Comparison of ENCODE assay signal across 23 cellular contexts in genomic region chr18:2442006-2442405, GRCh38.
"Had no signal": no experiment of that assay in that cellular context is flagged by ENCODE, and none has a peak within 500 bp of the region (broad histone marks: within the 10 kb centered on the region; RNA-seq: fewer than 3 reads in every experiment).

No MANE protein-coding gene starts in this region.

- H3K4me3 ChIP-seq: ascending aorta, breast epithelium, colonic mucosa, dorsolateral prefrontal cortex, esophagus squamous epithelium, gastrocnemius medialis, left ventricle myocardium inferior, stomach, suprapubic skin, tibial nerve had no signal

- H3K27me3 ChIP-seq: ascending aorta, breast epithelium, colonic mucosa, dorsolateral prefrontal cortex, esophagus squamous epithelium, gastrocnemius medialis, stomach, suprapubic skin had no signal

- H3K27ac ChIP-seq: ascending aorta, breast epithelium, colonic mucosa, dorsolateral prefrontal cortex, esophagus squamous epithelium, gastrocnemius medialis, left ventricle myocardium inferior, stomach, suprapubic skin, tibial nerve, WERI-Rb-1 had no signal

- DNase-seq: activated CD4-positive, alpha-beta T cell treated with anti-CD3 and anti-CD28 coated beads for 1 hour; activated CD4-positive, alpha-beta T cell treated with anti-CD3 and anti-CD28 coated beads, Interleukin-2, amount 50 U/mL, for 1 hour; activated CD8-positive, alpha-beta T cell treated with anti-CD3 and anti-CD28 coated beads, Interleukin-2, amount 10 ng/mL, durations not matched to agents 7 days and 5 days; activated gamma-delta T cell treated with Interleukin-2 at 50 U/mL for 16 hours; colonic mucosa; dorsolateral prefrontal cortex; effector memory CD8-positive, alpha-beta T cell; esophagus squamous epithelium; gastrocnemius medialis; hippocampal formation; left ventricle myocardium inferior; midbrain; natural killer cell; small intestine; stimulated activated CD4-positive, alpha-beta T cell treated with anti-CD3 and anti-CD28 coated beads, Interleukin-2, amount 100 ng/mL, for 24 hours; stomach; WERI-Rb-1 had no signal

- H3K4me1 ChIP-seq: ascending aorta, breast epithelium, colonic mucosa, esophagus squamous epithelium, gastrocnemius medialis, left ventricle myocardium inferior, stomach, suprapubic skin, tibial nerve had no signal

- ATAC-seq: activated CD8-positive, alpha-beta T cell treated with anti-CD3 and anti-CD28 coated beads, Interleukin-2, amount 10 ng/mL, durations not matched to agents 7 days and 5 days; effector memory CD8-positive, alpha-beta T cell; gastrocnemius medialis; sciatic nerve; stimulated activated memory B cell treated with anti-CD40 and anti-IgM and Interleukin-4, amounts not matched to agents 10 μg/mL and 1 μg/mL and 100 μg/mL, for 72 hours had no signal

- H3K36me3 ChIP-seq: ascending aorta, breast epithelium, colonic mucosa, esophagus squamous epithelium, gastrocnemius medialis, left ventricle myocardium inferior, stomach, suprapubic skin, tibial nerve, WERI-Rb-1 had no signal

- H3K9me3 ChIP-seq: ascending aorta, breast epithelium, colonic mucosa, esophagus squamous epithelium, gastrocnemius medialis, left ventricle myocardium inferior, suprapubic skin, tibial nerve had no signal
